ENCODE assay signal across 18 cellular contexts in the genomic region with DNA sequence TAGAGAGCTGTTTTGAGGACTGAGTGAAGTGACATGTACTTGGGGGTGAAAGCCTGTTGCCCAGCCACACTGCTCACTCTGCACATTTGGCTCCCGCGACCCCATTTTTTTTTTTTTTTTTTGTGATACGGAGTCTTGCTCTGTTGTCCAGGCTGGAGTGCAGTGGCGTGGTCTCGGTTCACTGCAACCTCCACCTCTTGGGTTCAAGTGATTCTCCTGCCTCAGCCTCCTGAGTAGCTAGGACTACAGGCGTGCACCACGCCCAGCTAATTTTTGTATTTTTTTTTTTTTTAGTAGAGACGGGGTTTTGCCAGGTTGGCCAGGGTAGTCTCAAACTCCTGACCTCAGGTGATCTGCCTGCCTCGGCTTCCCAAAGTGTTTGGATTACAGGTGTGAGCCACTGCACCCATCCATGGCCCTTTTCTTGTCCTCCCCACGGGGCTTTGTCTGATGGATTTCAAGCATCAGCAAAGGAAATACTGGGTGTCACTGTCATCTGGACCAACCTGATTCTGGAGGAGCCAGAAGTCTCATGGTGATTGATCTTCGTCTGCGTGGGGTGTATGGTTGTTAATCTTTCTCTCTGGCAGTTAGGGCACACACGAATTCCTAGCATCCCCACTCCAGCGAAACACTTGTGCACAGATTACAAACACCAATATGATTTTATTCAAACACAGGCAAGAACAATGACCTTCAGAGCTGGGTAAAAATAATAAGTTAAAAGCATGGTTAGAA. TPM values are rescaled to one million over a fixed set of nuclear protein-coding genes. Genes with fewer than 3 reads are reported as not detected.
A peak's percentile ranks its signal among the peaks of the same experiment; 100 is the strongest.
DNase-seq lines count a peak whose midpoint lies in the region; ATAC-seq, FAIRE-seq and TF ChIP-seq lines count a peak whose summit lies in the region.
"Had no signal": no experiment of that assay in that cellular context is flagged by ENCODE, and none has a peak within 500 bp of the region (broad histone marks: within the 10 kb centered on the region; RNA-seq: fewer than 3 reads in every experiment).

No MANE protein-coding gene starts in this region.

- H2AFZ ChIP-seq in astrocyte (ENCODE audit: low read depth, low read length) = no peak overlapping the region

- intact Hi-C loops in activated CD4-positive, alpha-beta T cell treated with anti-CD3 and anti-CD28 coated beads for 36 hours (cut with DNase I, micrococcal nuclease) = no loop called here
- intact Hi-C loops in gastrocnemius medialis (cut with DNase I; ENCODE audit: low total_unique reads) = loop anchor here (10.0 kb wide), 1 partner anchor 627 kb away; no protein-coding TSS in a partner anchor
- intact Hi-C loops in heart right ventricle (cut with DNase I) = no loop called here

- no peak overlapping the region for H3K27ac ChIP-seq in astrocyte (ENCODE audit: low read depth, low read length)
- H3K27ac ChIP-seq in gastrocnemius medialis = peak overlapping the region; percentile 96 to 99 (median 98)
- H3K27ac ChIP-seq in heart right ventricle = peak overlapping the region in 1 of 10 donors; percentile 35

- POLR2A ChIA-PET in activated CD4-positive, alpha-beta T cell treated with anti-CD3 and anti-CD28 coated beads for 36 hours (lab: Charles Lee) = interaction anchor here (0.9 to 5.2 kb wide), 7 partner anchors 8 to 46 kb away, joined by 3 to 35 read pairs (median 6); a partner anchor contains a TSS

- H3K9ac ChIP-seq in astrocyte (ENCODE audit: low read length) = no peak overlapping the region

- H3K4me3 Mint-ChIP-seq in activated CD4-positive, alpha-beta T cell treated with anti-CD3 and anti-CD28 coated beads for 36 hours = no peak overlapping the region
- H3K4me3 Mint-ChIP-seq in T-helper 17 cell (peak overlapping the region; percentile 90), astrocyte (ENCODE audit: unreplicated experiment) (no peak overlapping the region)
- H3K4me3 Mint-ChIP-seq: nephron had no signal

- H3K27me3 ChIP-seq in astrocyte (ENCODE audit: insufficient read depth, low read length) = no peaks in the 10 kb centered on the region
- no peaks in the 10 kb centered on the region for H3K27me3 ChIP-seq in gastrocnemius medialis
- no peaks in the 10 kb centered on the region for H3K27me3 ChIP-seq in heart right ventricle
- H3K27me3 ChIP-seq: brain microvascular endothelial cell had no signal

- WGBS in heart right ventricle, 2 donors = 96% methylated on average over 14 of the region's 14 CpGs

- H3K4me1 ChIP-seq in astrocyte (ENCODE audit: insufficient read depth, low read length) (no peaks in the 10 kb centered on the region), gastrocnemius medialis (peaks cover 37 to 38% of the 10 kb centered on the region in 2 donors), heart right ventricle (peaks cover 0 to 60% (median 26%) of the 10 kb centered on the region in 9 donors)

- H4K20me1 ChIP-seq in astrocyte (ENCODE audit: insufficient read depth, low read length) = no peaks in the 10 kb centered on the region

- peak overlapping the region; percentile 83 for H3K27ac Mint-ChIP-seq in activated CD4-positive, alpha-beta T cell treated with anti-CD3 and anti-CD28 coated beads for 36 hours
- peak overlapping the region; percentile 100 for H3K27ac Mint-ChIP-seq in T-helper 17 cell
- H3K27ac Mint-ChIP-seq in astrocyte (ENCODE audit: unreplicated experiment) = peak overlapping the region; percentile 12
- H3K27ac Mint-ChIP-seq: nephron had no signal

- TF ChIP-seq CTCF in astrocyte (IDR thresholded peaks at IDR 0.05; ENCODE audit: insufficient read depth, low read depth, low read length) (no peak), gastrocnemius medialis (IDR thresholded peaks at IDR 0.05 in 4 of 5, conservative IDR thresholded peaks at IDR 0.05 in 1 of 5) (no peak), heart right ventricle (IDR thresholded peaks at IDR 0.05) (no peak), omental fat pad (IDR thresholded peaks at IDR 0.05) (no peak)

- H3K4me2 ChIP-seq in astrocyte (ENCODE audit: low read length) = no peak overlapping the region

- H3K4me3 ChIP-seq in astrocyte (ENCODE audit: insufficient read depth, low read depth, low read length) = no peak overlapping the region
- no peak overlapping the region for H3K4me3 ChIP-seq in gastrocnemius medialis
- no peak overlapping the region for H3K4me3 ChIP-seq in heart right ventricle
- H3K4me3 ChIP-seq: lung had no signal

- no peaks in the 10 kb centered on the region for H3K9me3 Mint-ChIP-seq in activated CD4-positive, alpha-beta T cell treated with anti-CD3 and anti-CD28 coated beads for 36 hours (ENCODE audit: low read depth)
- no peaks in the 10 kb centered on the region for H3K9me3 Mint-ChIP-seq in astrocyte (ENCODE audit: unreplicated experiment)
- H3K9me3 Mint-ChIP-seq: nephron had no signal

- in situ Hi-C loops in gastrocnemius medialis (cut with MboI; ENCODE audit: low sequenced_read_pairs in 4 of 4) = no loop called here

- DNase-seq in activated CD4-positive, alpha-beta T cell treated with anti-CD3 and anti-CD28 coated beads for 36 hours = no peak
- no peak for DNase-seq in activated CD4-positive, alpha-beta T cell treated with anti-CD3 and anti-CD28 coated beads for 48 hours
- DNase-seq in T-helper 17 cell = no peak
- no peak for DNase-seq in astrocyte (ENCODE audit: low read depth)
- DNase-seq in gastrocnemius medialis = no peak
- DNase-seq in heart right ventricle = no peak
- no peak for DNase-seq in kidney tubule cell (ENCODE audit: low spot score)
- DNase-seq in omental fat pad (ENCODE audit: low spot score) = no peak
- DNase-seq: activated gamma-delta T cell treated with Interleukin-2 at 50 U/mL for 16 hours, glutamatergic neuron, H7, KBM-7, NCI-H1092 treated with DMSO at 0.1 percent for 48 hours, NCI-H526, SIG-M5 had no signal

- FAIRE-seq in astrocyte (lab: Jason Lieb, UNC) = no peak

- no peaks in the 10 kb centered on the region for H3K79me2 ChIP-seq in astrocyte (ENCODE audit: insufficient read depth, low read length)

- peaks cover 26% of the 10 kb centered on the region for H3K36me3 Mint-ChIP-seq in activated CD4-positive, alpha-beta T cell treated with anti-CD3 and anti-CD28 coated beads for 36 hours (ENCODE audit: low read depth)
- H3K36me3 Mint-ChIP-seq in T-helper 17 cell (ENCODE audit: low read depth) (no peaks in the 10 kb centered on the region), astrocyte (ENCODE audit: low read depth, unreplicated experiment) (peaks cover 51% of the 10 kb centered on the region)

- no peaks in the 10 kb centered on the region for H3K27me3 Mint-ChIP-seq in activated CD4-positive, alpha-beta T cell treated with anti-CD3 and anti-CD28 coated beads for 36 hours
- H3K27me3 Mint-ChIP-seq in T-helper 17 cell (no peaks in the 10 kb centered on the region), astrocyte (ENCODE audit: low read depth, unreplicated experiment) (peaks cover 2% of the 10 kb centered on the region)

- ATAC-seq in activated CD4-positive, alpha-beta T cell treated with anti-CD3 and anti-CD28 coated beads for 36 hours = peak; percentile 72
- ATAC-seq in T-helper 17 cell = peak; percentile 18
- no peak for ATAC-seq in gastrocnemius medialis
- ATAC-seq in heart right ventricle = no peak
- no peak for ATAC-seq in omental fat pad (ENCODE audit: low FRiP score)

- TF ChIP-seq POLR2A in gastrocnemius medialis (IDR thresholded peaks at IDR 0.05) = no peak

- peaks cover 84% of the 10 kb centered on the region for H3K4me1 Mint-ChIP-seq in activated CD4-positive, alpha-beta T cell treated with anti-CD3 and anti-CD28 coated beads for 36 hours
- peaks cover 73% of the 10 kb centered on the region for H3K4me1 Mint-ChIP-seq in T-helper 17 cell
- H3K4me1 Mint-ChIP-seq in astrocyte (ENCODE audit: low read depth, unreplicated experiment) = peaks cover 3% of the 10 kb centered on the region
- H3K4me1 Mint-ChIP-seq: nephron had no signal

- no peaks in the 10 kb centered on the region for H3K9me3 ChIP-seq in T-helper 17 cell (ENCODE audit: control insufficient read depth, low read length, poor library complexity, severe bottlenecking)
- no peaks in the 10 kb centered on the region for H3K9me3 ChIP-seq in astrocyte (ENCODE audit: insufficient read depth, low read depth, low read length)
- H3K9me3 ChIP-seq in gastrocnemius medialis = no peaks in the 10 kb centered on the region
- no peaks in the 10 kb centered on the region for H3K9me3 ChIP-seq in heart right ventricle

- CTCF ChIA-PET in activated CD4-positive, alpha-beta T cell treated with anti-CD3 and anti-CD28 coated beads for 36 hours (lab: Charles Lee) = interaction anchor here (0.7 to 3.4 kb wide), 5 partner anchors 9 to 48 kb away, joined by 3 to 14 read pairs (median 4); no protein-coding TSS in a partner anchor

- no peaks in the 10 kb centered on the region for H3K36me3 ChIP-seq in astrocyte (ENCODE audit: insufficient read depth, low read length)
- H3K36me3 ChIP-seq in gastrocnemius medialis = peaks cover 0 to 6% of the 10 kb centered on the region in 2 donors
- peaks cover 0 to 39% (median 0%) of the 10 kb centered on the region in 9 donors for H3K36me3 ChIP-seq in heart right ventricle
- H3K36me3 ChIP-seq: brain microvascular endothelial cell had no signal

RNA-seq across cellular contexts. Expression of a gene that starts 3.4 kb away (rescaled TPM):
- under 1 TPM; 0.69 to 0.73 TPM for total RNA-seq in activated CD4-positive, alpha-beta T cell treated with anti-CD3 and anti-CD28 coated beads for 36 hours
- 1 to 10 TPM; 5.5 to 6.0 TPM for total RNA-seq in T-helper 17 cell
- total RNA-seq in astrocyte = 0.65 and 2.0 TPM in 2 replicates
- 100 to 1,000 TPM; 489 to 938 (median 679) TPM for total RNA-seq in gastrocnemius medialis
- 10 to 100 TPM in 1 of 10 donors, 1 to 10 TPM in 7, under 1 TPM in 2; 0.61 to 12.6 (median 1.6) TPM for total RNA-seq in heart right ventricle
- 1 to 10 TPM in 1 of 2 donors, under 1 TPM in 1; 0.83 to 3.5 TPM for polyA plus RNA-seq in heart right ventricle
- total RNA-seq in omental fat pad = 1 to 10 TPM in 2 of 4 donors, under 1 TPM in 2; 0.74 to 2.8 (median 1.2) TPM

RNA-seq across cellular contexts. Expression of a gene that starts 29.6 kb away (rescaled TPM):
- total RNA-seq in activated CD4-positive, alpha-beta T cell treated with anti-CD3 and anti-CD28 coated beads for 36 hours = 100 to 1,000 TPM; 259 to 261 TPM
- total RNA-seq in T-helper 17 cell (100 to 1,000 TPM; 701 to 919 TPM), astrocyte (57.9 and 83.0 TPM in 2 replicates), gastrocnemius medialis (100 to 1,000 TPM in 1 of 4 donors, 10 to 100 TPM in 3; 16.8 to 284 (median 56.7) TPM), heart right ventricle (10 to 100 TPM; 11.8 to 73.3 (median 18.1) TPM), omental fat pad (100 to 1,000 TPM in 3 of 4 donors, 10 to 100 TPM in 1; 58.9 to 163 (median 131) TPM)
- 10 to 100 TPM; 10.2 to 18.4 TPM for polyA plus RNA-seq in heart right ventricle

Comparison
In these comparisons a context has a peak if more than half of its experiments do, and no peak if none do; other contexts are left out.
1. ATAC-seq: peak in activated CD4-positive, alpha-beta T cell treated with anti-CD3 and anti-CD28 coated beads for 36 hours (single experiment) and T-helper 17 cell (single experiment); none in gastrocnemius medialis (0 of 2), heart right ventricle (0 of 8) and omental fat pad (single experiment).
2. H3K27ac Mint-ChIP-seq: peak in every context shown above with its lines; median percentile 100 in T-helper 17 cell; 83 in activated CD4-positive, alpha-beta T cell treated with anti-CD3 and anti-CD28 coated beads for 36 hours; 12 in astrocyte.
3. RNA of a gene that starts 3.4 kb away (total RNA-seq): 489 to 938 TPM in gastrocnemius medialis; 5.5 to 6.0 TPM in T-helper 17 cell, 0.65 to 2.0 TPM in astrocyte, 0.61 to 12.6 TPM in heart right ventricle, 0.74 to 2.8 TPM in omental fat pad and 0.69 to 0.73 TPM in activated CD4-positive, alpha-beta T cell treated with anti-CD3 and anti-CD28 coated beads for 36 hours; every median in the first group is over 10 times any median in the second.